ENCODE assay signal across 8 cellular contexts in genomic region chr4:176320340-176320975, GRCh38. TPM values are rescaled to one million over a fixed set of nuclear protein-coding genes. Genes with fewer than 3 reads are reported as not detected.
DNase-seq lines count a peak whose midpoint lies in the region; ATAC-seq and TF ChIP-seq lines count a peak whose summit lies in the region.

No MANE protein-coding gene starts in this region.

- H3K27me3 ChIP-seq in WERI-Rb-1 (ENCODE audit: insufficient read depth, low read depth, severe bottlenecking) (no peaks in the 10 kb centered on the region), mammary epithelial cell (ENCODE audit: insufficient read depth, low read length) (no peaks in the 10 kb centered on the region), spleen (replicated peaks in 1 of 7) (no peaks in the 10 kb centered on the region)

- 0% methylated on average over 14 of the region's 44 CpGs for WGBS in mammary epithelial cell (ENCODE audit: low coverage, missing lambda C conversion rate)
- 0 to 1% (median 0%) methylated on average over 35 to 44 of the region's 44 CpGs for WGBS in spleen, 5 donors

- H3K36me3 ChIP-seq in WERI-Rb-1 = no peaks in the 10 kb centered on the region
- peaks cover 7% of the 10 kb centered on the region for H3K36me3 ChIP-seq in mammary epithelial cell (ENCODE audit: insufficient read depth, low read length)
- H3K36me3 ChIP-seq in spleen = peaks cover 0 to 7% (median 0%) of the 10 kb centered on the region in 6 donors

- H3K4me2 ChIP-seq in mammary epithelial cell (ENCODE audit: insufficient read depth, low read depth, low read length) = peak overlapping the region; percentile 89

- H3K27ac ChIP-seq in WERI-Rb-1 = peak overlapping the region; percentile 87
- peak overlapping the region; percentile 92 for H3K27ac ChIP-seq in mammary epithelial cell (ENCODE audit: insufficient read depth, low read depth, low read length)
- peak overlapping the region; percentile 93 to 100 (median 98) for H3K27ac ChIP-seq in spleen

- intact Hi-C loops in mammary epithelial cell (cut with micrococcal nuclease) = loop anchor here (2.0 to 5.0 kb wide), 2 partner anchors 50 to 288 kb away; no protein-coding TSS in a partner anchor
- intact Hi-C loops in spleen (cut with DNase I; ENCODE audit: low total_unique reads) = no loop called here

- TF ChIP-seq POLR2A in spleen (IDR thresholded peaks at IDR 0.05) = no peak

- H3K9me3 ChIP-seq in WERI-Rb-1 (ENCODE audit: severe bottlenecking) (no peaks in the 10 kb centered on the region), mammary epithelial cell (replicated peaks; ENCODE audit: insufficient read depth, low read length) (no peaks in the 10 kb centered on the region), spleen (no peaks in the 10 kb centered on the region)

- BruUV-seq in mammary epithelial cell (replicated peaks; lab: Mats Ljungman, UMichigan) = no TSS peak

- peak overlapping the region; percentile 99 for H3K9ac ChIP-seq in mammary epithelial cell (ENCODE audit: insufficient read depth, low read length)

- TF ChIP-seq CTCF in WERI-Rb-1 (IDR thresholded peaks at IDR 0.05; ENCODE audit: low read depth, low read length) (no peak), mammary epithelial cell (conservative IDR thresholded peaks at IDR 0.05 in 1 of 2, IDR thresholded peaks at IDR 0.05 in 1 of 2; ENCODE audit: extremely low read depth in 1 of 2, insufficient read depth in 1 of 2, low read depth in 1 of 2, low read length in 2 of 2) (no peak), spleen (IDR thresholded peaks at IDR 0.05 in 8 of 11, conservative IDR thresholded peaks at IDR 0.05 in 3 of 11) (no peak)

- peak overlapping the region; percentile 92 for H2AFZ ChIP-seq in mammary epithelial cell (ENCODE audit: low read depth, low read length)

- in situ Hi-C loops in mammary epithelial cell (cut with MboI; ENCODE audit: low sequenced_read_pairs in 2 of 2) = no loop called here

- peaks cover 55% of the 10 kb centered on the region for H3K79me2 ChIP-seq in mammary epithelial cell (ENCODE audit: insufficient read depth, low read length)

- H3K4me1 ChIP-seq in mammary epithelial cell (ENCODE audit: insufficient read depth, low read length) = peaks cover 2% of the 10 kb centered on the region
- peaks cover 20 to 73% (median 57%) of the 10 kb centered on the region in 6 donors for H3K4me1 ChIP-seq in spleen

- CTCF ChIA-PET in mammary epithelial cell (lab: Charles Lee; ENCODE audit: low non-redundant PET) = no interaction called here

- H4K20me1 ChIP-seq in mammary epithelial cell (ENCODE audit: insufficient read depth, low read length) = no peaks in the 10 kb centered on the region

- dilution Hi-C loops in mammary epithelial cell (cut with HindIII; ENCODE audit: low sequenced_read_pairs) = no loop called here

- peak; percentile 20 for DNase-seq in DMS79 (lab: John Stamatoyannopoulos, UW)
- no peak for DNase-seq in DMS79 treated with DMSO at 0.1 percent for 48 hours (lab: John Stamatoyannopoulos, UW)
- DNase-seq in NCI-H1417 treated with DMSO at 0.1 percent for 48 hours (lab: John Stamatoyannopoulos, UW) = peak; percentile 12
- DNase-seq in WERI-Rb-1 = peak; percentile 84
- DNase-seq in mammary epithelial cell = peak; percentile 82
- DNase-seq in iris pigment epithelial cell (ENCODE audit: low read depth) = peak; percentile 88
- peak; percentile 99 for DNase-seq in spleen

- H3K4me3 ChIP-seq in WERI-Rb-1 (ENCODE audit: low read depth, low read length) = peak overlapping the region; percentile 96
- peak overlapping the region; percentile 98 to 99 (median 98) for H3K4me3 ChIP-seq in mammary epithelial cell (replicated peaks in 1 of 3; ENCODE audit: insufficient read depth in 1 of 3, low read depth in 2 of 3, low read length in 3 of 3)
- H3K4me3 ChIP-seq in spleen = peak overlapping the region; percentile 72 to 99 (median 94)

- peak; percentile 75 for ATAC-seq in HG02763 (IDR thresholded peaks at IDR 0.05; ENCODE audit: unreplicated experiment)

RNA-seq across cellular contexts. Expression of gene SPCS3, which starts 0.7 kb away (rescaled TPM):
- total RNA-seq in mammary epithelial cell (100 to 1,000 TPM in 1 of 2 donors, 10 to 100 TPM in 1; 88.2 to 142 TPM), spleen (100 to 1,000 TPM; 117 to 164 (median 144) TPM)
- polyA plus RNA-seq in mammary epithelial cell (36.0 TPM), spleen (10 to 100 TPM; 20.6 to 35.8 (median 28.7) TPM)
- polyA minus RNA-seq in mammary epithelial cell = 18.2 TPM

RNA-seq across cellular contexts. Expression of gene ASB5, which starts 51.4 kb away (rescaled TPM):
- total RNA-seq in mammary epithelial cell (not detected), spleen (not detected)
- polyA plus RNA-seq in mammary epithelial cell (0.01 TPM), spleen (under 1 TPM in 2 of 3 donors, not detected in 1; 0.06 to 0.50 TPM)
- not detected for polyA minus RNA-seq in mammary epithelial cell
